In genomic region chr9:96854073-96854876, GRCh38 we compare ENCODE assay signal across 1 cellular context.
TF ChIP-seq lines count a peak whose summit lies in the region.

TSS of gene ZNF782 (minus strand) at chr9:96854514. CDS start at chr9:96851961, 2,553 bp downstream.

TF ChIP-seq in K562, 482 proteins besides CTCF, POLR2A, EP300 and RAD21 (continued from another document and continues in another):
- TF ChIP-seq GABPA (tag; conservative IDR thresholded peaks at IDR 0.05; ENCODE audit: low read depth) (0 out of 2 replicates have a peak, but pooled peaks have one; percentile 26), HDGF (IDR thresholded peaks at IDR 0.05) (no peak), AFF1 (IDR thresholded peaks at IDR 0.05; ENCODE audit: low read depth in 1 of 2, partially characterized antibody in 2 of 2) (peak in 1 of 2 experiments; percentile 95), BCL6 (CRISPR knock-in tag; IDR thresholded peaks at IDR 0.05) (no peak), E2F8 (IDR thresholded peaks at IDR 0.05; ENCODE audit: low read depth, partially characterized antibody) (peak; percentile 67), PRDM10 (IDR thresholded peaks at IDR 0.05; ENCODE audit: partially characterized antibody) (peak; percentile 80), ZNF655 (CRISPR knock-in tag; IDR thresholded peaks at IDR 0.05) (no peak), MEIS2 (IDR thresholded peaks at IDR 0.05; ENCODE audit: partially characterized antibody) (peak; percentile 38), GATAD2A (IDR thresholded peaks at IDR 0.05) (no peak), MECOM (CRISPR knock-in tag; IDR thresholded peaks at IDR 0.05) (no peak), NR2C1 (IDR thresholded peaks at IDR 0.05) (no peak), NR2C1 (tag; IDR thresholded peaks at IDR 0.05) (peak; percentile 68), TEAD1 (CRISPR knock-in tag; IDR thresholded peaks at IDR 0.05) (0 out of 4 replicates have a peak, but pooled peaks of 1 of the 2 experiments have one; percentile 33), ZC3H8 (IDR thresholded peaks at IDR 0.05) (no peak), PTTG1 (tag; IDR thresholded peaks at IDR 0.05; ENCODE audit: low read depth) (no peak), JUN (IDR thresholded peaks at IDR 0.05; ENCODE audit: borderline replicate concordance, low read depth, low read length) (0 out of 2 replicates have a peak, but pooled peaks have one; percentile 40), JUN (CRISPR knock-in tag; IDR thresholded peaks at IDR 0.05; ENCODE audit: borderline replicate concordance) (0 out of 2 replicates have a peak, but pooled peaks have one; percentile 23), ARNT (IDR thresholded peaks at IDR 0.05) (peak; percentile 31 to 55; a peak in 1 of 4 replicates), CBFA2T3 (IDR thresholded peaks at IDR 0.05) (no peak), HMG20B (CRISPR knock-in tag; IDR thresholded peaks at IDR 0.05) (no peak), ETV5 (CRISPR knock-in tag; IDR thresholded peaks at IDR 0.05; ENCODE audit: low read depth) (0 out of 2 replicates have a peak, but pooled peaks have one; percentile 6), ZEB2 (IDR thresholded peaks at IDR 0.05) (no peak), E4F1 (CRISPR knock-in tag; IDR thresholded peaks at IDR 0.05; ENCODE audit: borderline replicate concordance) (no peak), U2AF1 (optimal IDR thresholded peaks at IDR 0.05; ENCODE audit: low read depth, low read length) (no peak), ZNF311 (CRISPR knock-in tag; IDR thresholded peaks at IDR 0.05) (no peak), ZNF24 (IDR thresholded peaks at IDR 0.05) (no peak), PPARD (CRISPR knock-in tag; IDR thresholded peaks at IDR 0.05) (no peak), ZNF277 (CRISPR knock-in tag; IDR thresholded peaks at IDR 0.05; ENCODE audit: borderline replicate concordance) (no peak), SAFB2 (IDR thresholded peaks at IDR 0.05; ENCODE audit: borderline replicate concordance, low read depth, low read length, severe bottlenecking) (no peak), ILK (tag; IDR thresholded peaks at IDR 0.05; ENCODE audit: borderline replicate concordance, low read depth) (no peak), GABPB1 (CRISPR knock-in tag; IDR thresholded peaks at IDR 0.05) (peak; percentile 35; the same call in 1 of the 2 replicates), TFAP4 (CRISPR knock-in tag; IDR thresholded peaks at IDR 0.05; ENCODE audit: borderline replicate concordance) (peak; percentile 50; the same call in 1 of the 2 replicates), POLR3A (IDR thresholded peaks at IDR 0.05; ENCODE audit: borderline replicate concordance, extremely low read depth, insufficient read depth, insufficient read length) (no peak), GMEB1 (CRISPR knock-in tag; IDR thresholded peaks at IDR 0.05) (peak; percentile 91), BRF1 (IDR thresholded peaks at IDR 0.05; ENCODE audit: borderline replicate concordance, extremely low read depth, insufficient read length) (no peak), ELK3 (CRISPR knock-in tag; IDR thresholded peaks at IDR 0.05) (no peak), MEF2D (tag; conservative IDR thresholded peaks at IDR 0.05; ENCODE audit: low read depth) (no peak), TCF7L2 (IDR thresholded peaks at IDR 0.05; ENCODE audit: low read depth, low read length) (0 out of 2 replicates have a peak, but pooled peaks have one; percentile 11), ZNF395 (CRISPR knock-in tag; IDR thresholded peaks at IDR 0.05) (no peak)
